17 cellular contexts compared by ENCODE assay signal in genomic region chr17:67415291-67415690, GRCh38. TPM values are rescaled to one million over a fixed set of nuclear protein-coding genes. Genes with fewer than 3 reads are reported as not detected.
DNase-seq lines count a peak whose midpoint lies in the region; ATAC-seq and TF ChIP-seq lines count a peak whose summit lies in the region.
"Had no signal": no experiment of that assay in that cellular context is flagged by ENCODE, and none has a peak within 500 bp of the region (broad histone marks: within the 10 kb centered on the region; RNA-seq: fewer than 3 reads in every experiment).

No MANE protein-coding gene starts in this region.

- no peak for TF ChIP-seq POLR2A in thyroid gland (IDR thresholded peaks at IDR 0.05)

- CTCF ChIA-PET in CD4-positive, alpha-beta T cell (lab: Charles Lee): no interaction called here

- H3K4me1 Mint-ChIP-seq in activated T-cell treated with anti-CD3 and anti-CD28 coated beads, Interleukin-2, amount 50 U/mL, for 72 hours (ENCODE audit: low read depth): peaks cover 58% of the 10 kb centered on the region
- peaks cover 80% of the 10 kb centered on the region for H3K4me1 Mint-ChIP-seq in CD4-positive, alpha-beta T cell (ENCODE audit: low read depth)
- H3K4me1 Mint-ChIP-seq in T-helper 17 cell (peaks cover 37% of the 10 kb centered on the region), neural crest cell (peaks cover 4% of the 10 kb centered on the region)

- no peaks in the 10 kb centered on the region for H3K27me3 ChIP-seq in CD4-positive, alpha-beta T cell (ENCODE audit: control insufficient read depth, insufficient read depth, low read length)
- H3K27me3 ChIP-seq in thyroid gland: no peaks in the 10 kb centered on the region
- H3K27me3 ChIP-seq: BE2C had no signal

- DNase-seq in activated T-cell treated with anti-CD3 and anti-CD28 coated beads, Interleukin-2, amount 50 U/mL, for 72 hours: no peak
- no peak for DNase-seq in activated T-cell treated with anti-CD3 and anti-CD28 coated beads, Interleukin-2, amount 50 U/mL, for 48 hours
- DNase-seq in CD4-positive, alpha-beta T cell: no peak
- DNase-seq in T-helper 17 cell: no peak
- DNase-seq in neural crest cell (ENCODE audit: low read depth, low spot score): no peak
- DNase-seq in occipital lobe (lab: John Stamatoyannopoulos, UW): no peak
- no peak for DNase-seq in thyroid gland
- DNase-seq: BE2C, DMS79, H9, NCI-H1417 treated with DMSO at 0.1 percent for 48 hours, NCI-H187 treated with DMSO at 0.1 percent for 48 hours, NCI-H2227 treated with DMSO at 0.1 percent for 48 hours, NCI-H524, NCI-H82, SHP77 treated with DMSO at 0.1 percent for 48 hours had no signal

- no peak for TF ChIP-seq CTCF in CD4-positive, alpha-beta T cell (IDR thresholded peaks at IDR 0.05)
- TF ChIP-seq CTCF in neural crest cell (conservative IDR thresholded peaks at IDR 0.05) (no peak), thyroid gland (IDR thresholded peaks at IDR 0.05) (no peak)

- POLR2A ChIA-PET in CD4-positive, alpha-beta T cell (lab: Charles Lee): no interaction called here

- 82 to 86% methylated on average over 7 of the region's 7 CpGs for WGBS in thyroid gland, 2 donors

- H3K36me3 Mint-ChIP-seq in activated T-cell treated with anti-CD3 and anti-CD28 coated beads, Interleukin-2, amount 50 U/mL, for 72 hours (ENCODE audit: insufficient read depth in 2 of 2): peaks cover 2 to 8% of the 10 kb centered on the region in 2 donors
- H3K36me3 Mint-ChIP-seq in CD4-positive, alpha-beta T cell (ENCODE audit: low read depth): peaks cover 17% of the 10 kb centered on the region
- H3K36me3 Mint-ChIP-seq in T-helper 17 cell (ENCODE audit: low read depth): no peaks in the 10 kb centered on the region
- H3K36me3 Mint-ChIP-seq in neural crest cell (ENCODE audit: low read depth): peaks cover 5% of the 10 kb centered on the region

- intact Hi-C loops in CD4-positive, alpha-beta T cell (cut with DNase I, micrococcal nuclease): no loop called here
- intact Hi-C loops in thyroid gland (cut with DNase I): no loop called here

- H3K27ac ChIP-seq in CD4-positive, alpha-beta T cell (ENCODE audit: low read depth, low read length): no peak overlapping the region
- no peak overlapping the region for H3K27ac ChIP-seq in thyroid gland
- H3K27ac ChIP-seq: KMS-11 had no signal

- no peak overlapping the region for H3K4me3 ChIP-seq in thyroid gland (replicated peaks in 1 of 3)

- ATAC-seq in activated T-cell treated with anti-CD3 and anti-CD28 coated beads, Interleukin-2, amount 50 U/mL, for 72 hours (replicated peaks in 1 of 2): no peak
- no peak for ATAC-seq in CD4-positive, alpha-beta T cell (ENCODE audit: poor library complexity)
- ATAC-seq in T-helper 17 cell: no peak

- H3K4me3 Mint-ChIP-seq in activated T-cell treated with anti-CD3 and anti-CD28 coated beads, Interleukin-2, amount 50 U/mL, for 72 hours: no peak overlapping the region
- H3K4me3 Mint-ChIP-seq in CD4-positive, alpha-beta T cell: no peak overlapping the region
- H3K4me3 Mint-ChIP-seq in T-helper 17 cell (no peak overlapping the region), neural crest cell (no peak overlapping the region)
- H3K4me3 Mint-ChIP-seq: H9 had no signal

- H3K9me3 ChIP-seq in CD4-positive, alpha-beta T cell (ENCODE audit: control insufficient read depth, low read length): no peaks in the 10 kb centered on the region
- H3K9me3 ChIP-seq in T-helper 17 cell (ENCODE audit: control insufficient read depth, low read length, poor library complexity, severe bottlenecking) (no peaks in the 10 kb centered on the region), thyroid gland (no peaks in the 10 kb centered on the region)

- H3K27ac Mint-ChIP-seq in activated T-cell treated with anti-CD3 and anti-CD28 coated beads, Interleukin-2, amount 50 U/mL, for 72 hours: peak overlapping the region; percentile 1
- peak overlapping the region; percentile 16 for H3K27ac Mint-ChIP-seq in CD4-positive, alpha-beta T cell
- H3K27ac Mint-ChIP-seq in T-helper 17 cell: peak overlapping the region; percentile 37
- peak overlapping the region; percentile 21 for H3K27ac Mint-ChIP-seq in neural crest cell (ENCODE audit: unreplicated experiment)

- no peaks in the 10 kb centered on the region for H3K27me3 Mint-ChIP-seq in activated T-cell treated with anti-CD3 and anti-CD28 coated beads, Interleukin-2, amount 50 U/mL, for 72 hours (ENCODE audit: low read depth)
- no peaks in the 10 kb centered on the region for H3K27me3 Mint-ChIP-seq in CD4-positive, alpha-beta T cell
- H3K27me3 Mint-ChIP-seq in T-helper 17 cell (no peaks in the 10 kb centered on the region), neural crest cell (ENCODE audit: low read depth) (no peaks in the 10 kb centered on the region)

- H3K9me3 Mint-ChIP-seq in activated T-cell treated with anti-CD3 and anti-CD28 coated beads, Interleukin-2, amount 50 U/mL, for 72 hours: no peaks in the 10 kb centered on the region
- H3K9me3 Mint-ChIP-seq in CD4-positive, alpha-beta T cell: peaks cover 3% of the 10 kb centered on the region
- no peaks in the 10 kb centered on the region for H3K9me3 Mint-ChIP-seq in neural crest cell

- H3K36me3 ChIP-seq in thyroid gland: no peaks in the 10 kb centered on the region
- H3K36me3 ChIP-seq: BE2C had no signal

- peaks cover 0 to 8% of the 10 kb centered on the region in 2 donors for H3K4me1 ChIP-seq in thyroid gland
- H3K4me1 ChIP-seq: BE2C had no signal

RNA-seq across cellular contexts. Expression of gene PITPNC1, which starts 38.2 kb away (rescaled TPM):
- total RNA-seq in activated T-cell treated with anti-CD3 and anti-CD28 coated beads, Interleukin-2, amount 50 U/mL, for 72 hours: 100 to 1,000 TPM in 1 of 2 donors, 10 to 100 TPM in 1; 79.5 to 109 TPM
- total RNA-seq in CD4-positive, alpha-beta T cell: 10 to 100 TPM; 80.2 to 83.4 TPM
- total RNA-seq in T-helper 17 cell: 10 to 100 TPM; 72.9 to 82.0 TPM
- 21.5 and 21.9 TPM in 2 replicates for total RNA-seq in neural crest cell
- total RNA-seq in occipital lobe: 60.8 TPM
- total RNA-seq in thyroid gland: 10 to 100 TPM in 1 of 4 donors, 1 to 10 TPM in 3; 3.6 to 14.2 (median 7.3) TPM

RNA-seq across cellular contexts. Expression of gene PSMD12, which starts 48.9 kb away (rescaled TPM):
- 10 to 100 TPM; 60.3 to 75.2 TPM for total RNA-seq in activated T-cell treated with anti-CD3 and anti-CD28 coated beads, Interleukin-2, amount 50 U/mL, for 72 hours
- total RNA-seq in CD4-positive, alpha-beta T cell: 10 to 100 TPM; 49.3 to 52.5 TPM
- total RNA-seq in T-helper 17 cell: 10 to 100 TPM; 43.4 to 53.8 TPM
- total RNA-seq in neural crest cell: 54.7 and 55.6 TPM in 2 replicates
- total RNA-seq in occipital lobe: 53.5 TPM
- total RNA-seq in thyroid gland: 10 to 100 TPM; 19.1 to 30.9 (median 23.5) TPM
